In the genomic region with DNA sequence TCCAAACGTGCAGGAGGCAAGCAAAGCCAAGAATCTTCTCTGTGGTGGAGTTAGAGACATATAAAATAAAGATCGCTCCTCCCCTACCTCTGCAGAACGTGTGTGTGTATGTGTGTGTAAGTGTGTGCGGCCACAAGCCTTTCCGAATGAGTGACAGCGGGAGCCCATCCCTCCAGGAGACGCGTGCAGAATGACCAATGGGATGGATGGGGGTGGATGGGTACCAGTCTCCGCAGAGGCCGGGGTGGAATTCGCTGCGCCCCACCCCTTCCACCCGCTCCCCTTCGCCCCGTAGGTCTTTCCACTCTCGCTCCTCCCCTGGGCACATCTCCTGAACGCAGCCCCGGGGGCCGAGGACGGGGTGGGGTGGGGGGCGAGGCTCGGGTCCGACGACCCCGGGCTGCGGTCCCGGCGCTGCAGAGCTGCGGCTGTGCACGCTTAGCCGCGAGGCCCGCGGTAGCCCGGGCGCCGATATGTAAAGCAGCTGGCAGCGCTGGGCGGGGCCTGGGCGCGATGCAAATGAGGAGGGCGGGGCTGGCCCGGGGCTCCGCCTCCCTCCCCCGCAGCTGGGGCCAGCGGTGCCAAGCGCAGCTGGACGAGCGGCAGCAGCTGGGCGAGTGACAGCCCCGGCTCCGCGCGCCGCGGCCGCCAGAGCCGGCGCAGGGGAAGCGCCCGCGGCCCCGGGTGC, we compare ENCODE assay signal across 8 cellular contexts. TPM values are rescaled to one million over a fixed set of nuclear protein-coding genes. Genes with fewer than 3 reads are reported as not detected.
DNase-seq lines count a peak whose midpoint lies in the region; ATAC-seq and TF ChIP-seq lines count a peak whose summit lies in the region.

A gene (plus strand): TSS at position 594 of the 688 bp plus-strand sequence.

- in situ Hi-C loops in SK-MEL-5 (cut with HindIII; ENCODE audit: low pct_unique_long_range_greater_than_20kb, low sequenced_read_pairs), result no loop called here

- no peak within 1 kb of the TSS for H3K18ac ChIP-seq in trophoblast cell (ENCODE audit: low read length)

- H4K12ac ChIP-seq in trophoblast cell (ENCODE audit: low read depth, low read length), result no peak within 1 kb of the TSS

- H3K4me2 ChIP-seq in trophoblast cell (ENCODE audit: low read length), result peak within 1 kb of the TSS; percentile 83

- H4K91ac ChIP-seq in trophoblast cell (ENCODE audit: low read depth, low read length), result no peak within 1 kb of the TSS

- no peak within 1 kb of the TSS for H2BK12ac ChIP-seq in trophoblast cell (ENCODE audit: low read length)

- peak; percentile 35 for DNase-seq in AG08395 (ENCODE audit: low spot score)
- DNase-seq in SK-MEL-5 (ENCODE audit: low read depth, low spot score), result peak; percentile 69
- peak; percentile 76 to 90 (median 79) for DNase-seq in activated naive CD4-positive, alpha-beta T cell (lab: John Stamatoyannopoulos, UW)
- DNase-seq in cardiac muscle cell (ENCODE audit: low read depth in 1 of 2, low spot score in 1 of 2), result peak; percentile 63 to 92
- peak; percentile 15 to 49 for DNase-seq in trophoblast cell
- DNase-seq in tibial artery, result peak; percentile 74 to 83

- H3K79me2 ChIP-seq in trophoblast cell (ENCODE audit: control insufficient read depth, insufficient read depth, low read length, poor library complexity), result no peaks in the 10 kb centered on the region

- no peak within 1 kb of the TSS for H3K9ac ChIP-seq in trophoblast cell (ENCODE audit: low read length)

- H3K27me3 ChIP-seq in cardiac muscle cell (peaks cover 66% of the 10 kb centered on the region), trophoblast cell (ENCODE audit: insufficient read depth, low read length) (peaks cover 34% of the 10 kb centered on the region), tibial artery (peaks cover 0 to 22% of the 10 kb centered on the region in 2 donors)

- H2AFZ ChIP-seq in trophoblast cell (ENCODE audit: insufficient read depth, low read length, poor library complexity), result peak within 1 kb of the TSS; percentile 38

- H3K14ac ChIP-seq in trophoblast cell (ENCODE audit: low read length), result no peak within 1 kb of the TSS

- H3K27ac ChIP-seq in cardiac muscle cell (no peak within 1 kb of the TSS), trophoblast cell (ENCODE audit: low read depth, low read length) (no peak within 1 kb of the TSS), tibial artery (no peak within 1 kb of the TSS)

- H3K23ac ChIP-seq in trophoblast cell (ENCODE audit: low read length), result no peak within 1 kb of the TSS

- WGBS in trophoblast cell (ENCODE audit: extremely low coverage, insufficient coverage, insufficient read length), result no CpG with 5 or more reads among the region's 63 CpGs

- intact Hi-C loops in tibial artery (cut with DNase I; ENCODE audit: low total_unique reads), result no loop called here

- H3K36me3 ChIP-seq in cardiac muscle cell, result no peaks in the 10 kb centered on the region
- H3K36me3 ChIP-seq in trophoblast cell (ENCODE audit: control insufficient read depth in 1 of 2, insufficient read depth in 2 of 2, low read length in 2 of 2), result no peaks in the 10 kb centered on the region
- H3K36me3 ChIP-seq in tibial artery, result no peaks in the 10 kb centered on the region

- H2AK5ac ChIP-seq in trophoblast cell (ENCODE audit: low read length), result no peak within 1 kb of the TSS

- H3K4me1 ChIP-seq in cardiac muscle cell (ENCODE audit: low read depth), result no peaks in the 10 kb centered on the region
- H3K4me1 ChIP-seq in trophoblast cell (ENCODE audit: control insufficient read depth in 1 of 2, insufficient read depth in 2 of 2, low read length in 2 of 2), result peaks cover 0 to 7% of the 10 kb centered on the region in 2 experiments
- H3K4me1 ChIP-seq in tibial artery, result peaks cover 0 to 25% (median 8%) of the 10 kb centered on the region in 4 donors

- ATAC-seq in GM18909 (IDR thresholded peaks at IDR 0.05; ENCODE audit: poor library complexity, unreplicated experiment) (peak; percentile 72), HG03159 (IDR thresholded peaks at IDR 0.05; ENCODE audit: unreplicated experiment) (peak; percentile 73)

- no peaks in the 10 kb centered on the region for H3K9me3 ChIP-seq in cardiac muscle cell (ENCODE audit: low read depth)
- H3K9me3 ChIP-seq in trophoblast cell (ENCODE audit: insufficient read depth, low read depth, low read length), result peaks cover 5% of the 10 kb centered on the region
- H3K9me3 ChIP-seq in tibial artery, result peaks cover 0 to 2% (median under 1%) of the 10 kb centered on the region in 3 donors

- H4K8ac ChIP-seq in trophoblast cell (ENCODE audit: low read depth, low read length), result no peak within 1 kb of the TSS

- H3K4ac ChIP-seq in trophoblast cell (ENCODE audit: low read depth, low read length), result no peak within 1 kb of the TSS

- H2BK120ac ChIP-seq in trophoblast cell (ENCODE audit: insufficient read depth, low read length, poor library complexity), result no peak within 1 kb of the TSS

- H3K79me1 ChIP-seq in trophoblast cell (ENCODE audit: low read length), result no peaks in the 10 kb centered on the region

- H3K4me3 ChIP-seq in cardiac muscle cell (peak within 1 kb of the TSS; percentile 45), trophoblast cell (ENCODE audit: low read depth, low read length) (peak within 1 kb of the TSS; percentile 41), tibial artery (peak within 1 kb of the TSS; percentile 54 to 57)

- no peak for TF ChIP-seq CTCF in cardiac muscle cell (IDR thresholded peaks at IDR 0.05; ENCODE audit: low read depth, low read length)
- TF ChIP-seq CTCF in tibial artery (IDR thresholded peaks at IDR 0.05), result no peak

- no peak within 1 kb of the TSS for H2BK5ac ChIP-seq in trophoblast cell (ENCODE audit: low read depth, low read length, poor library complexity)

RNA-seq across cellular contexts. Expression of the gene that starts here (rescaled TPM):
- 6.3 and 7.1 TPM in 2 replicates for total RNA-seq in SK-MEL-5 (2014; rRNA removed; shearing (Covaris generic))
- polyA plus RNA-seq in SK-MEL-5 (2015; cell fraction: cytosol; rRNA removed), result 6.8 and 9.7 TPM in 2 replicates
- 3.1 and 5.7 TPM in 2 replicates for polyA plus RNA-seq in SK-MEL-5 (2015; cell fraction: nucleus; rRNA removed)
- 0.66 and 1.6 TPM in 2 replicates for total RNA-seq in cardiac muscle cell
- 1.5 and 1.6 TPM in 2 replicates for polyA plus RNA-seq in cardiac muscle cell
- polyA plus RNA-seq in trophoblast cell (2013), result 0.10 and 0.12 TPM in 2 replicates
